2 cellular contexts compared by ENCODE assay signal in the genomic region with DNA sequence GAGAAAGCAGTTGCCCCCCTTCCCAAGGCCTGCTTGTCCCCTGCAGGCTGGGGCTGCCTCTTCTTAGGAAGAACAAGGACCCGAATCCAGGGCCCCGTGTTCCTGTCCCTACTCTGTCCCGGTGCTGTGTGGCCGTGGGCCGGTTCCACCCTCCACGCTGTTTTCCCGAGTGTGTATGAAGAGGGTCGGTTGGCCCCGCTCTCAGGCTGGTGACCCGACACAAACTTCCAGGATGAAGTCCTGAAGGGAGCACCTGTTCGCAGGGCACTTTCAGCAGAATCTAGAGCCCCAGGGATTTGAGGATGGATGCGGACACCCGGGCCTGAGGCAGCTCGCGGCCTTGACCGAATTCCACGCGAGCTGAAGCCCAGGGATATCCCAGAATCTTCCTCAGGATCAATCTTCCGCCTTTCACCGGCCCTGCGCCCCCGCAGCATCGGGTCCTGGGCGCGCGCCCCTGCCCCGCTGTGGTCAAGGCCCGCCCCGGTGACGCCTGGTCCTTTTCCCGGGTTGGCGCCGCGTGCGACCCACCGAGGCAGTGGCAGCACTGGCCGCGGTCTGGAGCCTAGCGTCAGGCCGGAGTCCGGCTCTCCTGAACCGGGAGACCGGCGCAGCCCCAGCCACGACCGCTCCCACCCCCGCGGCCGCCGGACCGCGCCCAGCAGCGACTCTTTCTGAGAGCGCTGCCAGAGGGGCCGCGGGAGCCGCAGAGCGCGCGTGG.
A peak's percentile ranks its signal among the peaks of the same experiment; 100 is the strongest.
TF ChIP-seq lines count a peak whose summit lies in the region.

No MANE protein-coding gene starts in this region.

TF ChIP-seq in HEK293, 187 proteins besides CTCF, POLR2A, EP300 and RAD21:
- TF ChIP-seq OVOL3 (tag by site-specific recombination; IDR thresholded peaks at IDR 0.05) (no peak), ZFP41 (tag by site-specific recombination; IDR thresholded peaks at IDR 0.05; ENCODE audit: borderline replicate concordance) (no peak), SCRT2 (tag by site-specific recombination; IDR thresholded peaks at IDR 0.05) (peak; percentile 53; the same call in 1 of the 2 replicates), ZNF23 (tag by site-specific recombination; IDR thresholded peaks at IDR 0.05; ENCODE audit: borderline replicate concordance) (no peak), ZNF404 (tag by site-specific recombination; IDR thresholded peaks at IDR 0.05) (0 out of 2 replicates have a peak, but pooled peaks have one; percentile 4), ZNF596 (tag by site-specific recombination; IDR thresholded peaks at IDR 0.05) (peak; percentile 24; the same call in 1 of the 2 replicates), ZNF677 (tag by site-specific recombination; IDR thresholded peaks at IDR 0.05) (peak; percentile 44; the same call in 1 of the 2 replicates), ZNF391 (tag by site-specific recombination; IDR thresholded peaks at IDR 0.05; ENCODE audit: borderline replicate concordance, low read depth) (no peak)
- TF ChIP-seq, protein P1, sequence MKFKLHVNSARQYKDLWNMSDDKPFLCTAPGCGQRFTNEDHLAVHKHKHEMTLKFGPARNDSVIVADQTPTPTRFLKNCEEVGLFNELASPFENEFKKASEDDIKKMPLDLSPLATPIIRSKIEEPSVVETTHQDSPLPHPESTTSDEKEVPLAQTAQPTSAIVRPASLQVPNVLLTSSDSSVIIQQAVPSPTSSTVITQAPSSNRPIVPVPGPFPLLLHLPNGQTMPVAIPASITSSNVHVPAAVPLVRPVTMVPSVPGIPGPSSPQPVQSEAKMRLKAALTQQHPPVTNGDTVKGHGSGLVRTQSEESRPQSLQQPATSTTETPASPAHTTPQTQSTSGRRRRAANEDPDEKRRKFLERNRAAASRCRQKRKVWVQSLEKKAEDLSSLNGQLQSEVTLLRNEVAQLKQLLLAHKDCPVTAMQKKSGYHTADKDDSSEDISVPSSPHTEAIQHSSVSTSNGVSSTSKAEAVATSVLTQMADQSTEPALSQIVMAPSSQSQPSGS (tag by site-specific recombination; IDR thresholded peaks at IDR 0.05; ENCODE audit: low read depth) = no peak

TF ChIP-seq in H1, 55 proteins besides CTCF, POLR2A, EP300 and RAD21:
- TF ChIP-seq KDM4A (IDR thresholded peaks at IDR 0.05; ENCODE audit: low read depth, low read length, severe bottlenecking) = peak; percentile 58
- peak; percentile 12 for TF ChIP-seq ASH2L (IDR thresholded peaks at IDR 0.05; ENCODE audit: low read length)
- TF ChIP-seq, protein P2, sequence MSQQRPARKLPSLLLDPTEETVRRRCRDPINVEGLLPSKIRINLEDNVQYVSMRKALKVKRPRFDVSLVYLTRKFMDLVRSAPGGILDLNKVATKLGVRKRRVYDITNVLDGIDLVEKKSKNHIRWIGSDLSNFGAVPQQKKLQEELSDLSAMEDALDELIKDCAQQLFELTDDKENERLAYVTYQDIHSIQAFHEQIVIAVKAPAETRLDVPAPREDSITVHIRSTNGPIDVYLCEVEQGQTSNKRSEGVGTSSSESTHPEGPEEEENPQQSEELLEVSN (IDR thresholded peaks at IDR 0.05) = peak; percentile 59
- no peak for TF ChIP-seq SIX5 (IDR thresholded peaks at IDR 0.05; ENCODE audit: low read depth, low read length)
- TF ChIP-seq, protein P3, sequence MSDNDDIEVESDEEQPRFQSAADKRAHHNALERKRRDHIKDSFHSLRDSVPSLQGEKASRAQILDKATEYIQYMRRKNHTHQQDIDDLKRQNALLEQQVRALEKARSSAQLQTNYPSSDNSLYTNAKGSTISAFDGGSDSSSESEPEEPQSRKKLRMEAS (IDR thresholded peaks at IDR 0.05) = peak; percentile 69
- TF ChIP-seq TAF1 (IDR thresholded peaks at IDR 0.05; ENCODE audit: low read depth, low read length) = no peak
- TF ChIP-seq EZH2 (IDR thresholded peaks at IDR 0.05; ENCODE audit: low read depth, low read length, severe bottlenecking) = no peak
- TF ChIP-seq GTF2F1 (IDR thresholded peaks at IDR 0.05; ENCODE audit: borderline replicate concordance, low read depth, low read length) = no peak
